ENCODE assay signal across 1 cellular context in the genomic region with DNA sequence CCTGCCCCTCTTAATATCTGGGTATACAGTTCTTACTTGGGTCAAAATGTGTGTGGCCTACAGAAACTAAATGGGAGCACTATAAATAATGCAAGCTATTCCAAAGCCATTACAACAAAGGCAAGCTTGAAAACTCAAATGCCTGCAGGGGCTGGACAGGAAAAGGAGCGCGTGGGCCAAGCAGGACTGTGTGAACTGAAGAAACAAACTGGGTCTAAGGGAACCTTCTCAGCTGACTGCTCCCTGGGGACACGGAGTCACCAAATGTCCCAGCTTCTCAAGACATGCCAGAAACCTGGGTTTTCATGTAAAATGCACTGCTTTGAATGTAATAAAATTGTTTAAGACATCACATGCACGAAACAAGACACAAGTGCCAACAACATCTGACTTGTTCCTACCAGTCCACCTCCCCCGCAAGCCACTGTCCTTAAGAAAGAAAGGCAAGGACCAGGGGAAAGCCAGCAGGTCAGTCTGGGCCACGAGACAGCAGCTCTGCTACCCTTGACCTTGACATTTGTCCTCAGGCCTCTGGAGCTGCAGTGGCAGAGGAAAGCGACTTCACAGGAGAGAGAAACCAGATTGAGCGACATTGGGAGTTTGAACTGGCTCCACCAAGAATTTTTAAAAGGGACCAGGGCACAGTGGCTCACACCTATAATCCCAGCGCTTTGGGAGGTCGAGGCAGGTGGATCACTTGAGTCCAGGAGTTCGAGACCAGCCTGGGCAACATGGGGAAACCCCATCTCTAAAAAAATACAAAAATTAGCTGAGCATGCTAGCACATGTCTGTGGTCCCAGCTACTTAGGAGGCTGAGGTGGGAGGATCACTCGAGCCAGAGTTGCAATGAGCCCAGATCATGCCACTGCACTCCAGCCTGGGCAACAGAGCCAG.
A peak's percentile ranks its signal among the peaks of the same experiment; 100 is the strongest.
TF ChIP-seq lines count a peak whose summit lies in the region.

No MANE protein-coding gene starts in this region.

TF ChIP-seq in HepG2, 621 proteins besides CTCF, POLR2A, EP300 and RAD21 (continued from another document and continues in another):
- TF ChIP-seq, protein P1, sequence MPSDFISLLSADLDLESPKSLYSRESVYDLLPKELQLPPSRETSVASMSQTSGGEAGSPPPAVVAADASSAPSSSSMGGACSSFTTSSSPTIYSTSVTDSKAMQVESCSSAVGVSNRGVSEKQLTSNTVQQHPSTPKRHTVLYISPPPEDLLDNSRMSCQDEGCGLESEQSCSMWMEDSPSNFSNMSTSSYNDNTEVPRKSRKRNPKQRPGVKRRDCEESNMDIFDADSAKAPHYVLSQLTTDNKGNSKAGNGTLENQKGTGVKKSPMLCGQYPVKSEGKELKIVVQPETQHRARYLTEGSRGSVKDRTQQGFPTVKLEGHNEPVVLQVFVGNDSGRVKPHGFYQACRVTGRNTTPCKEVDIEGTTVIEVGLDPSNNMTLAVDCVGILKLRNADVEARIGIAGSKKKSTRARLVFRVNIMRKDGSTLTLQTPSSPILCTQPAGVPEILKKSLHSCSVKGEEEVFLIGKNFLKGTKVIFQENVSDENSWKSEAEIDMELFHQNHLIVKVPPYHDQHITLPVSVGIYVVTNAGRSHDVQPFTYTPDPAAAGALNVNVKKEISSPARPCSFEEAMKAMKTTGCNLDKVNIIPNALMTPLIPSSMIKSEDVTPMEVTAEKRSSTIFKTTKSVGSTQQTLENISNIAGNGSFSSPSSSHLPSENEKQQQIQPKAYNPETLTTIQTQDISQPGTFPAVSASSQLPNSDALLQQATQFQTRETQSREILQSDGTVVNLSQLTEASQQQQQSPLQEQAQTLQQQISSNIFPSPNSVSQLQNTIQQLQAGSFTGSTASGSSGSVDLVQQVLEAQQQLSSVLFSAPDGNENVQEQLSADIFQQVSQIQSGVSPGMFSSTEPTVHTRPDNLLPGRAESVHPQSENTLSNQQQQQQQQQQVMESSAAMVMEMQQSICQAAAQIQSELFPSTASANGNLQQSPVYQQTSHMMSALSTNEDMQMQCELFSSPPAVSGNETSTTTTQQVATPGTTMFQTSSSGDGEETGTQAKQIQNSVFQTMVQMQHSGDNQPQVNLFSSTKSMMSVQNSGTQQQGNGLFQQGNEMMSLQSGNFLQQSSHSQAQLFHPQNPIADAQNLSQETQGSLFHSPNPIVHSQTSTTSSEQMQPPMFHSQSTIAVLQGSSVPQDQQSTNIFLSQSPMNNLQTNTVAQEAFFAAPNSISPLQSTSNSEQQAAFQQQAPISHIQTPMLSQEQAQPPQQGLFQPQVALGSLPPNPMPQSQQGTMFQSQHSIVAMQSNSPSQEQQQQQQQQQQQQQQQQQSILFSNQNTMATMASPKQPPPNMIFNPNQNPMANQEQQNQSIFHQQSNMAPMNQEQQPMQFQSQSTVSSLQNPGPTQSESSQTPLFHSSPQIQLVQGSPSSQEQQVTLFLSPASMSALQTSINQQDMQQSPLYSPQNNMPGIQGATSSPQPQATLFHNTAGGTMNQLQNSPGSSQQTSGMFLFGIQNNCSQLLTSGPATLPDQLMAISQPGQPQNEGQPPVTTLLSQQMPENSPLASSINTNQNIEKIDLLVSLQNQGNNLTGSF (CRISPR knock-in tag; IDR thresholded peaks at IDR 0.05) = no peak
- TF ChIP-seq, protein P2, sequence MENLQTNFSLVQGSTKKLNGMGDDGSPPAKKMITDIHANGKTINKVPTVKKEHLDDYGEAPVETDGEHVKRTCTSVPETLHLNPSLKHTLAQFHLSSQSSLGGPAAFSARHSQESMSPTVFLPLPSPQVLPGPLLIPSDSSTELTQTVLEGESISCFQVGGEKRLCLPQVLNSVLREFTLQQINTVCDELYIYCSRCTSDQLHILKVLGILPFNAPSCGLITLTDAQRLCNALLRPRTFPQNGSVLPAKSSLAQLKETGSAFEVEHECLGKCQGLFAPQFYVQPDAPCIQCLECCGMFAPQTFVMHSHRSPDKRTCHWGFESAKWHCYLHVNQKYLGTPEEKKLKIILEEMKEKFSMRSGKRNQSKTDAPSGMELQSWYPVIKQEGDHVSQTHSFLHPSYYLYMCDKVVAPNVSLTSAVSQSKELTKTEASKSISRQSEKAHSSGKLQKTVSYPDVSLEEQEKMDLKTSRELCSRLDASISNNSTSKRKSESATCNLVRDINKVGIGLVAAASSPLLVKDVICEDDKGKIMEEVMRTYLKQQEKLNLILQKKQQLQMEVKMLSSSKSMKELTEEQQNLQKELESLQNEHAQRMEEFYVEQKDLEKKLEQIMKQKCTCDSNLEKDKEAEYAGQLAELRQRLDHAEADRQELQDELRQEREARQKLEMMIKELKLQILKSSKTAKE (CRISPR knock-in tag; IDR thresholded peaks at IDR 0.05; ENCODE audit: borderline replicate concordance) = no peak
- TF ChIP-seq, protein P3, sequence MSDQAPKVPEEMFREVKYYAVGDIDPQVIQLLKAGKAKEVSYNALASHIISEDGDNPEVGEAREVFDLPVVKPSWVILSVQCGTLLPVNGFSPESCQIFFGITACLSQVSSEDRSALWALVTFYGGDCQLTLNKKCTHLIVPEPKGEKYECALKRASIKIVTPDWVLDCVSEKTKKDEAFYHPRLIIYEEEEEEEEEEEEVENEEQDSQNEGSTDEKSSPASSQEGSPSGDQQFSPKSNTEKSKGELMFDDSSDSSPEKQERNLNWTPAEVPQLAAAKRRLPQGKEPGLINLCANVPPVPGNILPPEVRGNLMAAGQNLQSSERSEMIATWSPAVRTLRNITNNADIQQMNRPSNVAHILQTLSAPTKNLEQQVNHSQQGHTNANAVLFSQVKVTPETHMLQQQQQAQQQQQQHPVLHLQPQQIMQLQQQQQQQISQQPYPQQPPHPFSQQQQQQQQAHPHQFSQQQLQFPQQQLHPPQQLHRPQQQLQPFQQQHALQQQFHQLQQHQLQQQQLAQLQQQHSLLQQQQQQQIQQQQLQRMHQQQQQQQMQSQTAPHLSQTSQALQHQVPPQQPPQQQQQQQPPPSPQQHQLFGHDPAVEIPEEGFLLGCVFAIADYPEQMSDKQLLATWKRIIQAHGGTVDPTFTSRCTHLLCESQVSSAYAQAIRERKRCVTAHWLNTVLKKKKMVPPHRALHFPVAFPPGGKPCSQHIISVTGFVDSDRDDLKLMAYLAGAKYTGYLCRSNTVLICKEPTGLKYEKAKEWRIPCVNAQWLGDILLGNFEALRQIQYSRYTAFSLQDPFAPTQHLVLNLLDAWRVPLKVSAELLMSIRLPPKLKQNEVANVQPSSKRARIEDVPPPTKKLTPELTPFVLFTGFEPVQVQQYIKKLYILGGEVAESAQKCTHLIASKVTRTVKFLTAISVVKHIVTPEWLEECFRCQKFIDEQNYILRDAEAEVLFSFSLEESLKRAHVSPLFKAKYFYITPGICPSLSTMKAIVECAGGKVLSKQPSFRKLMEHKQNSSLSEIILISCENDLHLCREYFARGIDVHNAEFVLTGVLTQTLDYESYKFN (CRISPR knock-in tag; conservative IDR thresholded peaks at IDR 0.05) = peak; percentile 26; the same call in 1 of the 2 replicates
- TF ChIP-seq ZFP36L2 (CRISPR knock-in tag; IDR thresholded peaks at IDR 0.05) = no peak
- no peak for TF ChIP-seq ZNF329 (CRISPR knock-in tag; IDR thresholded peaks at IDR 0.05; ENCODE audit: low read depth)
- no peak for TF ChIP-seq SIX4 (CRISPR knock-in tag; IDR thresholded peaks at IDR 0.05)
- TF ChIP-seq RNF2 (conservative IDR thresholded peaks at IDR 0.05; ENCODE audit: low read depth) = no peak
- TF ChIP-seq HOXA5 (CRISPR knock-in tag; IDR thresholded peaks at IDR 0.05) = no peak
- TF ChIP-seq, protein P4, sequence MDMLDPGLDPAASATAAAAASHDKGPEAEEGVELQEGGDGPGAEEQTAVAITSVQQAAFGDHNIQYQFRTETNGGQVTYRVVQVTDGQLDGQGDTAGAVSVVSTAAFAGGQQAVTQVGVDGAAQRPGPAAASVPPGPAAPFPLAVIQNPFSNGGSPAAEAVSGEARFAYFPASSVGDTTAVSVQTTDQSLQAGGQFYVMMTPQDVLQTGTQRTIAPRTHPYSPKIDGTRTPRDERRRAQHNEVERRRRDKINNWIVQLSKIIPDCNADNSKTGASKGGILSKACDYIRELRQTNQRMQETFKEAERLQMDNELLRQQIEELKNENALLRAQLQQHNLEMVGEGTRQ (IDR thresholded peaks at IDR 0.05; ENCODE audit: low read depth, low read length) = no peak
- TF ChIP-seq, protein P4 (CRISPR knock-in tag; IDR thresholded peaks at IDR 0.05; ENCODE audit: borderline replicate concordance) = no peak
- no peak for TF ChIP-seq ZBTB20 (CRISPR knock-in tag; IDR thresholded peaks at IDR 0.05; ENCODE audit: borderline replicate concordance, low read depth)
- TF ChIP-seq, protein P5, sequence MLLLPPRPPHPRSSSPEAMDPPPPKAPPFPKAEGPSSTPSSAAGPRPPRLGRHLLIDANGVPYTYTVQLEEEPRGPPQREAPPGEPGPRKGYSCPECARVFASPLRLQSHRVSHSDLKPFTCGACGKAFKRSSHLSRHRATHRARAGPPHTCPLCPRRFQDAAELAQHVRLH (CRISPR knock-in tag; IDR thresholded peaks at IDR 0.05; ENCODE audit: borderline replicate concordance, low read depth) = 0 out of 2 replicates have a peak, but pooled peaks have one; percentile 30
- TF ChIP-seq ZNF672 (CRISPR knock-in tag; IDR thresholded peaks at IDR 0.05) = no peak
- TF ChIP-seq, protein P6, sequence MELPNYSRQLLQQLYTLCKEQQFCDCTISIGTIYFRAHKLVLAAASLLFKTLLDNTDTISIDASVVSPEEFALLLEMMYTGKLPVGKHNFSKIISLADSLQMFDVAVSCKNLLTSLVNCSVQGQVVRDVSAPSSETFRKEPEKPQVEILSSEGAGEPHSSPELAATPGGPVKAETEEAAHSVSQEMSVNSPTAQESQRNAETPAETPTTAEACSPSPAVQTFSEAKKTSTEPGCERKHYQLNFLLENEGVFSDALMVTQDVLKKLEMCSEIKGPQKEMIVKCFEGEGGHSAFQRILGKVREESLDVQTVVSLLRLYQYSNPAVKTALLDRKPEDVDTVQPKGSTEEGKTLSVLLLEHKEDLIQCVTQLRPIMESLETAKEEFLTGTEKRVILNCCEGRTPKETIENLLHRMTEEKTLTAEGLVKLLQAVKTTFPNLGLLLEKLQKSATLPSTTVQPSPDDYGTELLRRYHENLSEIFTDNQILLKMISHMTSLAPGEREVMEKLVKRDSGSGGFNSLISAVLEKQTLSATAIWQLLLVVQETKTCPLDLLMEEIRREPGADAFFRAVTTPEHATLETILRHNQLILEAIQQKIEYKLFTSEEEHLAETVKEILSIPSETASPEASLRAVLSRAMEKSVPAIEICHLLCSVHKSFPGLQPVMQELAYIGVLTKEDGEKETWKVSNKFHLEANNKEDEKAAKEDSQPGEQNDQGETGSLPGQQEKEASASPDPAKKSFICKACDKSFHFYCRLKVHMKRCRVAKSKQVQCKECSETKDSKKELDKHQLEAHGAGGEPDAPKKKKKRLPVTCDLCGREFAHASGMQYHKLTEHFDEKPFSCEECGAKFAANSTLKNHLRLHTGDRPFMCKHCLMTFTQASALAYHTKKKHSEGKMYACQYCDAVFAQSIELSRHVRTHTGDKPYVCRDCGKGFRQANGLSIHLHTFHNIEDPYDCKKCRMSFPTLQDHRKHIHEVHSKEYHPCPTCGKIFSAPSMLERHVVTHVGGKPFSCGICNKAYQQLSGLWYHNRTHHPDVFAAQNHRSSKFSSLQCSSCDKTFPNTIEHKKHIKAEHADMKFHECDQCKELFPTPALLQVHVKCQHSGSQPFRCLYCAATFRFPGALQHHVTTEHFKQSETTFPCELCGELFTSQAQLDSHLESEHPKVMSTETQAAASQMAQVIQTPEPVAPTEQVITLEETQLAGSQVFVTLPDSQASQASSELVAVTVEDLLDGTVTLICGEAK (IDR thresholded peaks at IDR 0.05) = no peak
- TF ChIP-seq, protein P6 (CRISPR knock-in tag; IDR thresholded peaks at IDR 0.05) = no peak
- TF ChIP-seq, protein P7, sequence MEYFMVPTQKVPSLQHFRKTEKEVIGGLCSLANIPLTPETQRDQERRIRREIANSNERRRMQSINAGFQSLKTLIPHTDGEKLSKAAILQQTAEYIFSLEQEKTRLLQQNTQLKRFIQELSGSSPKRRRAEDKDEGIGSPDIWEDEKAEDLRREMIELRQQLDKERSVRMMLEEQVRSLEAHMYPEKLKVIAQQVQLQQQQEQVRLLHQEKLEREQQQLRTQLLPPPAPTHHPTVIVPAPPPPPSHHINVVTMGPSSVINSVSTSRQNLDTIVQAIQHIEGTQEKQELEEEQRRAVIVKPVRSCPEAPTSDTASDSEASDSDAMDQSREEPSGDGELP (IDR thresholded peaks at IDR 0.05; ENCODE audit: borderline replicate concordance, low read depth) = 0 out of 2 replicates have a peak, but pooled peaks have one; percentile 3
- TF ChIP-seq NAIF1 (CRISPR knock-in tag; IDR thresholded peaks at IDR 0.05; ENCODE audit: borderline replicate concordance) = no peak
- no peak for TF ChIP-seq MAF1 (CRISPR knock-in tag; IDR thresholded peaks at IDR 0.05; ENCODE audit: borderline replicate concordance)
